ENCODE assay signal across 2 cellular contexts in genomic region chrX:154809939-154810665, GRCh38.
A peak's percentile ranks its signal among the peaks of the same experiment; 100 is the strongest.
TF ChIP-seq lines count a peak whose summit lies in the region.

No MANE protein-coding gene starts in this region.

TF ChIP-seq in IMR-90, 13 proteins besides CTCF, POLR2A, EP300 and RAD21:
- TF ChIP-seq RFX5 (IDR thresholded peaks at IDR 0.05; ENCODE audit: low read depth, low read length) (no peak), MAZ (IDR thresholded peaks at IDR 0.05; ENCODE audit: borderline replicate concordance, low read depth, low read length) (no peak), RCOR1 (IDR thresholded peaks at IDR 0.05; ENCODE audit: insufficient replicate concordance, low read length) (no peak), CEBPB (IDR thresholded peaks at IDR 0.05; ENCODE audit: low read depth, low read length) (peak; percentile 63), BHLHE40 (IDR thresholded peaks at IDR 0.05; ENCODE audit: low read depth, low read length) (no peak)

TF ChIP-seq in WTC11, 78 proteins besides CTCF, POLR2A, EP300 and RAD21:
- TF ChIP-seq ZNF219 (CRISPR knock-in tag; IDR thresholded peaks at IDR 0.05; ENCODE audit: borderline replicate concordance) = no peak
